In the genomic region with DNA sequence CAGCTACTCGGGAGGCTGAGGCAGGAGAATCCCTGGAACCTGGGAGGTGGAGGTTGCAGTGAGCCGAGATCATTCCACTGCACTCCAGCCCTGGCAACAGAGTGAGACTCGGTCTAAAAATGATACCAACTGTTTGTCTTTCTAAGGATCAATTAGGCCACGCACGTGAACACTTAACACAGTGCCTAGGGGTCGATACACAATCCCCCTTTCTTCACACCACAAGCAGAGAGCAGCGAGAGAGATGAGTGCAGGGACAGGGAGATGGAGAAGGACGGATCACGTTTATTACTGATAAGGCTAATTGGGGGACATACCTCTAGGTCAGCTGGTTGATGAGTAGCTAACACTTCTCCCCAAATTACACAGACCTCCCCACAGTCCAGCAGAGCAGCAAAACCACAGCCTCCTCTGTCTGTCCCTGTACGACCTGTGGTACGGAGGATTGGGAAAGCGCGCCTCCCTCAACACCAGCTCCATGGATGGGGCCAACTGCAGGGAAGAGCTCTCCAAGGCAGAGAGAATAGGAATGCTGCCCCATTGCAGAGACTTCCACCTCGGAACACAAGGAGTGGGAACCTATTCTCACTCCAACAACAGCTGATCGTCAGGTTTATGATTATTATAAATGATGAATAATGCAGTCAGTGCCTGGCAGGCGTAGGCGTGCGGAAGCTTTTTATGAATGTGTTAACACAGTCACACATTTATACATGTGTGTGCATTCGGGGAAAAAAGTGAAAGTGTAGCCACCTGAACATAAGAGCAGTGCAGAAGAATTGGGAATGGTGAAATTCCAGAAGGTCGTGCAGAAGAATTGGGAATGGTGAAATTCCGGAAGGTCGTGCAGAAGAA, we compare ENCODE assay signal across 18 cellular contexts.
DNase-seq lines count a peak whose midpoint lies in the region; ATAC-seq and TF ChIP-seq lines count a peak whose summit lies in the region.
"Had no signal": no experiment of that assay in that cellular context is flagged by ENCODE, and none has a peak within 500 bp of the region (broad histone marks: within the 10 kb centered on the region; RNA-seq: fewer than 3 reads in every experiment).

No MANE protein-coding gene starts in this region.

- TF ChIP-seq CTCF in psoas muscle (IDR thresholded peaks at IDR 0.05) = no peak

- no peak overlapping the region for H3K4me3 Mint-ChIP-seq in activated naive CD8-positive, alpha-beta T cell
- H3K4me3 Mint-ChIP-seq in activated naive CD8-positive, alpha-beta T cell treated with anti-CD3 and anti-CD28 coated beads for 36 hours = no peak overlapping the region
- no peak overlapping the region for H3K4me3 Mint-ChIP-seq in activated naive CD4-positive, alpha-beta T cell treated with anti-CD3 and anti-CD28 coated beads, Interleukin-2, amount 50 U/mL, for 24 hours
- H3K4me3 Mint-ChIP-seq in stimulated activated effector memory CD8-positive, alpha-beta T cell treated with anti-CD3 and anti-CD28 coated beads, Interleukin-12 subunit alpha, Interleukin-12 subunit beta, amount 100 ng/mL, for 72 hours = no peak overlapping the region
- H3K4me3 Mint-ChIP-seq: dendritic cell treated with granulocyte-macrophage colony-stimulating factor and Interleukin-4, amounts not matched to agents 40 ng/mL and 50 ng/mL, for 4 days; T-cell; WTC11 had no signal

- no peaks in the 10 kb centered on the region for H3K36me3 ChIP-seq in psoas muscle (ENCODE audit: insufficient read depth in 1 of 2, low read depth in 1 of 2)
- H3K36me3 ChIP-seq: esophagus muscularis mucosa had no signal

- H3K27ac ChIP-seq in psoas muscle = no peak overlapping the region
- H3K27ac ChIP-seq: esophagus muscularis mucosa, RWPE1 had no signal

- ATAC-seq in stimulated activated effector memory CD8-positive, alpha-beta T cell treated with anti-CD3 and anti-CD28 coated beads, Interleukin-12 subunit alpha, Interleukin-12 subunit beta, amount 100 ng/mL, for 72 hours = peak; percentile 64
- ATAC-seq in psoas muscle = no peak
- ATAC-seq: T-cell, WTC11 had no signal

- H3K27me3 ChIP-seq in psoas muscle (ENCODE audit: insufficient read depth in 3 of 3, low read length in 2 of 3) = no peaks in the 10 kb centered on the region

- no peaks in the 10 kb centered on the region for H3K4me1 ChIP-seq in psoas muscle
- H3K4me1 ChIP-seq: esophagus muscularis mucosa had no signal

- H3K9me3 Mint-ChIP-seq in activated naive CD8-positive, alpha-beta T cell (ENCODE audit: low read depth) = no peaks in the 10 kb centered on the region
- H3K9me3 Mint-ChIP-seq in activated naive CD8-positive, alpha-beta T cell treated with anti-CD3 and anti-CD28 coated beads for 36 hours = peaks cover 4% of the 10 kb centered on the region
- no peaks in the 10 kb centered on the region for H3K9me3 Mint-ChIP-seq in activated naive CD4-positive, alpha-beta T cell treated with anti-CD3 and anti-CD28 coated beads, Interleukin-2, amount 50 U/mL, for 24 hours
- peaks cover 3% of the 10 kb centered on the region for H3K9me3 Mint-ChIP-seq in stimulated activated effector memory CD8-positive, alpha-beta T cell treated with anti-CD3 and anti-CD28 coated beads, Interleukin-12 subunit alpha, Interleukin-12 subunit beta, amount 100 ng/mL, for 72 hours
- H3K9me3 Mint-ChIP-seq: dendritic cell treated with granulocyte-macrophage colony-stimulating factor and Interleukin-4, amounts not matched to agents 40 ng/mL and 50 ng/mL, for 4 days had no signal

- intact Hi-C loops in psoas muscle (cut with DNase I) = no loop called here

- no peaks in the 10 kb centered on the region for H3K4me1 Mint-ChIP-seq in activated naive CD8-positive, alpha-beta T cell (ENCODE audit: low read depth)
- peaks cover 6% of the 10 kb centered on the region for H3K4me1 Mint-ChIP-seq in activated naive CD8-positive, alpha-beta T cell treated with anti-CD3 and anti-CD28 coated beads for 36 hours
- no peaks in the 10 kb centered on the region for H3K4me1 Mint-ChIP-seq in activated naive CD4-positive, alpha-beta T cell treated with anti-CD3 and anti-CD28 coated beads, Interleukin-2, amount 50 U/mL, for 24 hours
- H3K4me1 Mint-ChIP-seq in stimulated activated effector memory CD8-positive, alpha-beta T cell treated with anti-CD3 and anti-CD28 coated beads, Interleukin-12 subunit alpha, Interleukin-12 subunit beta, amount 100 ng/mL, for 72 hours = peaks cover 13% of the 10 kb centered on the region
- H3K4me1 Mint-ChIP-seq: T-cell had no signal

- no peak overlapping the region for H3K4me3 ChIP-seq in psoas muscle
- H3K4me3 ChIP-seq: esophagus muscularis mucosa, smooth muscle cell had no signal

- WGBS in psoas muscle, 3 donors = 79 to 81% (median 80%) methylated on average over 22 of the region's 22 CpGs

- no peaks in the 10 kb centered on the region for H3K36me3 Mint-ChIP-seq in activated naive CD8-positive, alpha-beta T cell
- peaks cover 2% of the 10 kb centered on the region for H3K36me3 Mint-ChIP-seq in activated naive CD8-positive, alpha-beta T cell treated with anti-CD3 and anti-CD28 coated beads for 36 hours
- H3K36me3 Mint-ChIP-seq in activated naive CD4-positive, alpha-beta T cell treated with anti-CD3 and anti-CD28 coated beads, Interleukin-2, amount 50 U/mL, for 24 hours = no peaks in the 10 kb centered on the region
- peaks cover 16% of the 10 kb centered on the region for H3K36me3 Mint-ChIP-seq in stimulated activated effector memory CD8-positive, alpha-beta T cell treated with anti-CD3 and anti-CD28 coated beads, Interleukin-12 subunit alpha, Interleukin-12 subunit beta, amount 100 ng/mL, for 72 hours
- H3K36me3 Mint-ChIP-seq: T-cell, WTC11 had no signal

- H3K27ac Mint-ChIP-seq in activated naive CD8-positive, alpha-beta T cell = peak overlapping the region; percentile 81
- H3K27ac Mint-ChIP-seq in activated naive CD8-positive, alpha-beta T cell treated with anti-CD3 and anti-CD28 coated beads for 36 hours = no peak overlapping the region
- peak overlapping the region; percentile 24 for H3K27ac Mint-ChIP-seq in activated naive CD4-positive, alpha-beta T cell treated with anti-CD3 and anti-CD28 coated beads, Interleukin-2, amount 50 U/mL, for 24 hours
- peak overlapping the region; percentile 79 for H3K27ac Mint-ChIP-seq in stimulated activated effector memory CD8-positive, alpha-beta T cell treated with anti-CD3 and anti-CD28 coated beads, Interleukin-12 subunit alpha, Interleukin-12 subunit beta, amount 100 ng/mL, for 72 hours
- H3K27ac Mint-ChIP-seq: dendritic cell treated with granulocyte-macrophage colony-stimulating factor and Interleukin-4, amounts not matched to agents 40 ng/mL and 50 ng/mL, for 4 days; T-cell; WTC11 had no signal

- no peaks in the 10 kb centered on the region for H3K9me3 ChIP-seq in psoas muscle

- peaks cover 2% of the 10 kb centered on the region for H3K27me3 Mint-ChIP-seq in activated naive CD8-positive, alpha-beta T cell
- H3K27me3 Mint-ChIP-seq in activated naive CD8-positive, alpha-beta T cell treated with anti-CD3 and anti-CD28 coated beads for 36 hours = peaks cover 16% of the 10 kb centered on the region
- H3K27me3 Mint-ChIP-seq in activated naive CD4-positive, alpha-beta T cell treated with anti-CD3 and anti-CD28 coated beads, Interleukin-2, amount 50 U/mL, for 24 hours = peaks cover 1% of the 10 kb centered on the region

- DNase-seq in activated naive CD8-positive, alpha-beta T cell treated with anti-CD3 and anti-CD28 coated beads for 36 hours = no peak
- peak; percentile 48 for DNase-seq in NAMALWA (ENCODE audit: low spot score)
- peak in 1 of 2 donors; percentile 57 for DNase-seq in stimulated activated effector memory CD8-positive, alpha-beta T cell treated with anti-CD3 and anti-CD28 coated beads, Interleukin-12 subunit alpha, Interleukin-12 subunit beta, amount 100 ng/mL, for 72 hours (ENCODE audit: low spot score in 2 of 2)
- DNase-seq in DMS153 treated with DMSO at 0.1 percent for 48 hours (lab: John Stamatoyannopoulos, UW; ENCODE audit: unreplicated experiment) = no peak
- DNase-seq in dedifferentiated amniotic fluid mesenchymal stem cell (ENCODE audit: extremely low spot score) = no peak
- no peak for DNase-seq in psoas muscle
- DNase-seq: GF-D8, IMR-90, NCI-H1105, NCI-H774 had no signal
